27 cellular contexts compared by ENCODE assay signal in the genomic region with DNA sequence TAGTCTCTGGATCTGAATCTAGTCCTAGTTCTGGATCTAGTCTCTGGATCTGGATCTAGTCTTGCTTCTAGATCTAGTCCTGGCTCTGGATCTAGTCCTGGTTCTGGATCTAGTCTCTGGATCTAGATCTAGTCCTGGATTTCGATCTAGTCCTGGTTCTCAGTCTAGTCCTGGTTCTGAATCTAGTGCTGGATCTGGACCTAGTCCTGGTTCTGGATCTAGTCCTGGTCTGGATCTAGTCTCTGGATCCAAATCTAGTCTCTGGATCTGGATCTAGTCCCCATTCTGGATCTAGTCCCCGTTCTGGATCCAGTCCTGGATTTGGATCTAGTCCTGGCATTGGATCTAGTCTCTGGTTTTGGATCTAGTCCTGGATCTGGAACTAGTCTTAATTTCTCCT. TPM values are rescaled to one million over a fixed set of nuclear protein-coding genes. Genes with fewer than 3 reads are reported as not detected.
DNase-seq lines count a peak whose midpoint lies in the region; ATAC-seq, FAIRE-seq and TF ChIP-seq lines count a peak whose summit lies in the region.
"Had no signal": no experiment of that assay in that cellular context is flagged by ENCODE, and none has a peak within 500 bp of the region (broad histone marks: within the 10 kb centered on the region; RNA-seq: fewer than 3 reads in every experiment).

No MANE protein-coding gene starts in this region.

- H3K4me1 Mint-ChIP-seq in natural killer cell = no peaks in the 10 kb centered on the region
- H3K4me1 Mint-ChIP-seq: CD14-positive monocyte; CD4-positive, alpha-beta memory T cell; CD4-positive, CD25-positive, alpha-beta regulatory T cell; CD8-positive, alpha-beta memory T cell had no signal

- H3K27ac ChIP-seq in K562 (ENCODE audit: extremely low read depth, low read depth, low read length) (no peak overlapping the region), H1 (ENCODE audit: low read depth, low read length) (no peak overlapping the region), mesenchymal stem cell (ENCODE audit: low read length, poor library complexity, severe bottlenecking) (no peak overlapping the region)
- H3K27ac ChIP-seq: BLaER1 had no signal

- peak overlapping the region; percentile 31; the same call in 1 of the 2 replicates for H2BK15ac ChIP-seq in H1 (ENCODE audit: low read length)
- peak overlapping the region; percentile 93 for H2BK15ac ChIP-seq in mesenchymal stem cell (ENCODE audit: low read depth, poor library complexity, severe bottlenecking)

- H3K4me3 ChIP-seq in K562 (no peak overlapping the region), H1 (ENCODE audit: extremely low read depth in 1 of 4, insufficient read depth in 2 of 4, low read depth in 3 of 4, low read length in 4 of 4) (no peak overlapping the region), mesenchymal stem cell (ENCODE audit: insufficient read depth in 1 of 2, low read depth in 1 of 2, low read length in 2 of 2) (no peak overlapping the region)
- H3K4me3 ChIP-seq: BLaER1, GM12878 had no signal

- 7% methylated on average over 2 of the region's 2 CpGs for WGBS in K562 (ENCODE audit: insufficient coverage, low coverage, missing lambda C conversion rate)
- 93% methylated on average over 2 of the region's 2 CpGs; no CpG with 5 or more reads in 1 of the 2 experiments for WGBS in H1 (ENCODE audit: extremely low coverage in 1 of 2, insufficient coverage in 1 of 2, insufficient read length in 1 of 2, insufficient replicate concordance in 2 of 2, low coverage in 1 of 2, low lambda C conversion rate in 2 of 2, missing lambda C conversion rate in 1 of 2), 2 experiments
- WGBS in mesenchymal stem cell = 90% methylated on average over 2 of the region's 2 CpGs

- H3K9me1 ChIP-seq in K562 (ENCODE audit: control insufficient read depth, insufficient read depth, low read length) = no peaks in the 10 kb centered on the region

- no peak overlapping the region for H3K56ac ChIP-seq in H1 (replicated peaks; ENCODE audit: insufficient read length, low read depth, low read length)

- POLR2A ChIA-PET in K562 (lab: Yijun Ruan, JAX) = no interaction called here
- POLR2A ChIA-PET in H1 (lab: Charles Lee; ENCODE audit: partially characterized antibody) = no interaction called here

- H3K18ac ChIP-seq in H1 (ENCODE audit: extremely low read depth, low read length) (no peak overlapping the region), mesenchymal stem cell (ENCODE audit: low read depth in 1 of 2, low read length in 2 of 2) (peak overlapping the region; percentile 37 to 75)

- no peak overlapping the region for H3K4me2 ChIP-seq in K562 (ENCODE audit: insufficient read depth, low read length)
- no peak overlapping the region for H3K4me2 ChIP-seq in H1 (ENCODE audit: insufficient read depth in 1 of 2, low read depth in 2 of 2, low read length in 2 of 2)
- no peak overlapping the region for H3K4me2 ChIP-seq in mesenchymal stem cell (ENCODE audit: low read length, poor library complexity, severe bottlenecking)
- H3K4me2 ChIP-seq: BLaER1 had no signal

- H2BK12ac ChIP-seq in H1 (ENCODE audit: low read depth, low read length) (no peak overlapping the region), mesenchymal stem cell (ENCODE audit: low read length in 2 of 2) (peak overlapping the region in 1 of 2 experiments; percentile 20)

- no peaks in the 10 kb centered on the region for H3K79me1 ChIP-seq in H1 (ENCODE audit: low read depth, low read length)
- H3K79me1 ChIP-seq in mesenchymal stem cell (replicated peaks; ENCODE audit: low read length, poor library complexity, severe bottlenecking) = no peaks in the 10 kb centered on the region

- ATAC-seq in K562 = no peak
- ATAC-seq in natural killer cell = no peak
- ATAC-seq: GM12878 had no signal

- TF ChIP-seq POLR2A in K562 (conservative IDR thresholded peaks at IDR 0.05) (no peak), H1 (IDR thresholded peaks at IDR 0.05; ENCODE audit: control extremely low read depth in 1 of 2, low read depth in 2 of 2, low read length in 2 of 2) (no peak)

- TF ChIP-seq RAD21 in K562 (CRISPR knock-in tag; conservative IDR thresholded peaks at IDR 0.05 in 1 of 2, IDR thresholded peaks at IDR 0.05 in 1 of 2) = no peak
- TF ChIP-seq RAD21 in H1 (IDR thresholded peaks at IDR 0.05 in 1 of 2, conservative IDR thresholded peaks at IDR 0.05 in 1 of 2; ENCODE audit: low read depth in 2 of 2, low read length in 2 of 2) = no peak

- H4K8ac ChIP-seq in H1 (ENCODE audit: extremely low read depth, insufficient read depth, low read length) (no peak overlapping the region), mesenchymal stem cell (ENCODE audit: low read length) (no peak overlapping the region)

- no peak overlapping the region for H4K5ac ChIP-seq in H1 (ENCODE audit: insufficient read length, low read depth, low read length)

- H3K4ac ChIP-seq in H1 (replicated peaks; ENCODE audit: insufficient read length, low read depth, low read length) (no peak overlapping the region), mesenchymal stem cell (ENCODE audit: low read depth in 1 of 2, low read length in 2 of 2) (no peak overlapping the region)

- no TSS peak for BruUV-seq in K562 (replicated peaks; lab: Mats Ljungman, UMichigan)

- H3K27ac Mint-ChIP-seq in natural killer cell = no peak overlapping the region
- H3K27ac Mint-ChIP-seq: CD4-positive, alpha-beta memory T cell; CD4-positive, CD25-positive, alpha-beta regulatory T cell; CD8-positive, alpha-beta memory T cell had no signal

- H3K27me3 Mint-ChIP-seq in natural killer cell (ENCODE audit: low read depth in 2 of 2) = peaks cover 0 to 6% of the 10 kb centered on the region in 2 donors

- H3K9me3 ChIP-seq in K562 (replicated peaks; ENCODE audit: control insufficient read depth, insufficient read depth, low read depth, low read length) (no peaks in the 10 kb centered on the region), H1 (ENCODE audit: insufficient read depth in 2 of 2, low read depth in 1 of 2, low read length in 1 of 2) (no peaks in the 10 kb centered on the region), mesenchymal stem cell (ENCODE audit: control insufficient read depth, low read length) (no peaks in the 10 kb centered on the region)
- H3K9me3 ChIP-seq: BLaER1 had no signal

- H2BK5ac ChIP-seq in H1 (ENCODE audit: low read depth, low read length) (no peak overlapping the region), mesenchymal stem cell (ENCODE audit: low read depth, low read length, poor library complexity, severe bottlenecking) (no peak overlapping the region)

- H2AK5ac ChIP-seq in H1 (ENCODE audit: low read depth, low read length) (no peak overlapping the region), mesenchymal stem cell (ENCODE audit: low read length, severe bottlenecking) (no peak overlapping the region)

- H3K27me3 ChIP-seq in K562 (ENCODE audit: control insufficient read depth in 2 of 2, insufficient read depth in 2 of 2, low read length in 2 of 2) (no peaks in the 10 kb centered on the region), H1 (replicated peaks in 1 of 4; ENCODE audit: control insufficient read depth in 3 of 4, extremely low read depth in 1 of 4, insufficient read depth in 3 of 4, low read length in 3 of 4) (peaks cover 0 to 2% (median 0%) of the 10 kb centered on the region in 4 experiments; a peak in 1 of 7 replicates), mesenchymal stem cell (ENCODE audit: control insufficient read depth in 1 of 2, insufficient read depth in 1 of 2, low read length in 2 of 2) (peaks cover 0 to 2% of the 10 kb centered on the region in 2 experiments)
- H3K27me3 ChIP-seq: BE2C, BLaER1 had no signal

- no peaks in the 10 kb centered on the region for H3K36me3 Mint-ChIP-seq in natural killer cell
- H3K36me3 Mint-ChIP-seq: CD14-positive monocyte; CD4-positive, alpha-beta memory T cell; CD4-positive, CD25-positive, alpha-beta regulatory T cell; CD8-positive, alpha-beta memory T cell had no signal

- no peak overlapping the region for H3K4me3 Mint-ChIP-seq in natural killer cell
- H3K4me3 Mint-ChIP-seq: CD14-positive monocyte; CD4-positive, alpha-beta memory T cell; CD4-positive, CD25-positive, alpha-beta regulatory T cell; CD8-positive, alpha-beta memory T cell had no signal

- H2BK120ac ChIP-seq in H1 (replicated peaks; ENCODE audit: low read depth, low read length) (no peak overlapping the region), mesenchymal stem cell (ENCODE audit: low read depth, low read length) (no peak overlapping the region)

- H3K4me1 ChIP-seq in K562 (replicated peaks in 1 of 2; ENCODE audit: control insufficient read depth in 2 of 2, insufficient read depth in 2 of 2, low read length in 2 of 2) (no peaks in the 10 kb centered on the region), H1 (replicated peaks in 1 of 4; ENCODE audit: control insufficient read depth in 3 of 4, insufficient read depth in 4 of 4, low read length in 3 of 4) (no peaks in the 10 kb centered on the region), mesenchymal stem cell (ENCODE audit: control insufficient read depth, insufficient read depth, low read depth, low read length) (no peaks in the 10 kb centered on the region)
- H3K4me1 ChIP-seq: BE2C, BLaER1 had no signal

- H3K36me3 ChIP-seq in K562 (ENCODE audit: control insufficient read depth, insufficient read depth, low read length) (no peaks in the 10 kb centered on the region), H1 (ENCODE audit: control insufficient read depth in 2 of 4, insufficient read depth in 4 of 4, low read length in 3 of 4) (no peaks in the 10 kb centered on the region), mesenchymal stem cell (ENCODE audit: control insufficient read depth in 1 of 2, insufficient read depth in 2 of 2, low read depth in 1 of 2, low read length in 2 of 2) (no peaks in the 10 kb centered on the region)
- H3K36me3 ChIP-seq: BE2C, BLaER1 had no signal

- intact Hi-C loops in K562 (cut with micrococcal nuclease) (no loop called here), natural killer cell (cut with micrococcal nuclease) (no loop called here)

- H4K20me1 ChIP-seq in K562 (replicated peaks; ENCODE audit: control insufficient read depth, insufficient read depth, low read length) = no peaks in the 10 kb centered on the region
- no peaks in the 10 kb centered on the region for H4K20me1 ChIP-seq in H1 (replicated peaks in 1 of 2; ENCODE audit: control insufficient read depth in 1 of 2, insufficient read depth in 2 of 2, low read length in 2 of 2)
- H4K20me1 ChIP-seq: BLaER1 had no signal

- H3K14ac ChIP-seq in H1 (ENCODE audit: insufficient read length) (no peak overlapping the region), mesenchymal stem cell (ENCODE audit: low read length in 2 of 2) (no peak overlapping the region)

- no peaks in the 10 kb centered on the region for H3K23me2 ChIP-seq in H1 (ENCODE audit: low read depth, low read length)

- H2AFZ ChIP-seq in K562 (ENCODE audit: low read depth, low read length) = no peak overlapping the region
- no peak overlapping the region for H2AFZ ChIP-seq in H1 (ENCODE audit: low read length)
- no peak overlapping the region for H2AFZ ChIP-seq in mesenchymal stem cell (ENCODE audit: low read depth, low read length)

- TF ChIP-seq EP300 in K562 (IDR thresholded peaks at IDR 0.05; ENCODE audit: low read length) (no peak), H1 (IDR thresholded peaks at IDR 0.05; ENCODE audit: borderline replicate concordance in 1 of 2, low read depth in 2 of 2, low read length in 2 of 2) (no peak)

- in situ Hi-C loops in K562 (cut with MboI) = no loop called here

- no peak overlapping the region for H3K23ac ChIP-seq in H1 (ENCODE audit: insufficient read length)
- H3K23ac ChIP-seq in mesenchymal stem cell (ENCODE audit: low read length in 2 of 2) = no peak overlapping the region

- no peaks in the 10 kb centered on the region for H3K9me3 Mint-ChIP-seq in natural killer cell
- H3K9me3 Mint-ChIP-seq: CD8-positive, alpha-beta memory T cell had no signal

- TF ChIP-seq CTCF in K562 (IDR thresholded peaks at IDR 0.05 in 2 of 3, conservative IDR thresholded peaks at IDR 0.05 in 1 of 3; ENCODE audit: insufficient read depth in 2 of 3, low read depth in 1 of 3, low read length in 3 of 3) (no peak), H1 (IDR thresholded peaks at IDR 0.05; ENCODE audit: control extremely low read depth in 1 of 3, insufficient read depth in 1 of 3, low read depth in 1 of 3, low read length in 3 of 3) (no peak), natural killer cell (IDR thresholded peaks at IDR 0.05) (no peak)

- no peak for DNase-seq in K562 (ENCODE audit: extremely low read depth in 1 of 4, low spot score in 3 of 4)
- DNase-seq in H1 (ENCODE audit: low read depth in 1 of 2, low spot score in 2 of 2) = no peak
- DNase-seq in mesenchymal stem cell = no peak
- no peak for DNase-seq in inferior parietal cortex (ENCODE audit: extremely low spot score)
- DNase-seq in natural killer cell = no peak
- DNase-seq: 8988T; ACHN; BE2C; C1 segment of cervical spinal cord; CD4-positive, alpha-beta memory T cell; CD4-positive, CD25-positive, alpha-beta regulatory T cell; CD8-positive, alpha-beta memory T cell; COR-L47; DMS 273 treated with DMSO at 0.1 percent for 48 hours; DMS153; DMS53; DMS79; DND-41; EL; GDM1 had no signal

- no peak overlapping the region for H4K91ac ChIP-seq in H1 (replicated peaks; ENCODE audit: insufficient read length, low read length)
- no peak overlapping the region for H4K91ac ChIP-seq in mesenchymal stem cell (ENCODE audit: low read length)

- H3K9ac ChIP-seq in K562 (ENCODE audit: insufficient read depth in 1 of 2, low read depth in 2 of 2, low read length in 2 of 2) (no peak overlapping the region), H1 (replicated peaks in 1 of 4; ENCODE audit: extremely low read depth in 1 of 4, low read depth in 3 of 4, low read length in 3 of 4) (no peak overlapping the region), mesenchymal stem cell (ENCODE audit: low read length) (no peak overlapping the region)
- H3K9ac ChIP-seq: BLaER1 had no signal

- CTCF ChIA-PET in K562 (lab: Yijun Ruan, JAX; ENCODE audit: low intra/inter-chr PET ratio) (no interaction called here), H1 (lab: Charles Lee; ENCODE audit: partially characterized antibody) (interaction anchor here (1.0 kb wide), 1 partner anchor 17 kb away, joined by 3 read pairs; no protein-coding TSS in a partner anchor)

- FAIRE-seq in K562 (lab: Jason Lieb, UNC) (no peak), H1 (lab: Jason Lieb, UNC) (no peak)
- FAIRE-seq: A204.1, GM12878, GM12892, GM18507 had no signal

- H3K79me2 ChIP-seq in K562 (ENCODE audit: control insufficient read depth, insufficient read depth, low read length) = no peaks in the 10 kb centered on the region
- H3K79me2 ChIP-seq in H1 (ENCODE audit: control insufficient read depth in 1 of 2, insufficient read depth in 2 of 2, low read length in 2 of 2) = no peaks in the 10 kb centered on the region

- no peak overlapping the region for H2BK20ac ChIP-seq in H1 (ENCODE audit: low read length)

RNA-seq across cellular contexts. Expression of gene VAT1L, which starts 29.9 kb away (rescaled TPM):
- total RNA-seq in K562 (2011; cell fraction: chromatin; rRNA removed; ENCODE audit: low replicate concordance) = not detected in 2 replicates
- total RNA-seq in K562 (2011; cell fraction: nucleolus; rRNA removed) = not detected in 2 replicates
- not detected in 2 replicates for total RNA-seq in K562 (2011; cell fraction: nucleoplasm; rRNA removed)
- total RNA-seq in K562 (2014; rRNA removed) = not detected in 2 replicates
- total RNA-seq in K562 (2014; rRNA removed; fragmentation: Illumina TruSeq; extraction: Trizol) = not detected in 2 replicates
- total RNA-seq in K562 (2015; rRNA removed; fragmentation: Illumina TruSeq; extraction: Trizol) = not detected in 2 replicates
- 0.20 TPM in 1 of 2 replicates, not detected in the other for total RNA-seq in K562 (2021)
- 0.01 TPM in 1 of 2 replicates, not detected in the other for polyA plus RNA-seq in K562 (2011; rRNA removed)
- 0.01 TPM in 2 replicates for polyA plus RNA-seq in K562 (2011; cell fraction: cytosol; rRNA removed)
- polyA plus RNA-seq in K562 (2011; cell fraction: nucleus; rRNA removed) = not detected in 2 replicates
- polyA plus RNA-seq in K562 (2012) = not detected in 2 replicates
- polyA plus RNA-seq in K562 (2014; fragmentation: Illumina TruSeq; extraction: Trizol) = not detected in 2 replicates
- polyA plus RNA-seq in K562 (2014; fragmentation: Nextera tagmentation; extraction: Ambion mirVana) = not detected
- polyA plus RNA-seq in K562 (2014; rRNA removed) = not detected in 2 replicates
- polyA minus RNA-seq in K562 (2011; rRNA and poly(A)+ RNA removed) = not detected in 2 replicates
- polyA minus RNA-seq in K562 (2011; cell fraction: cytosol; rRNA and poly(A)+ RNA removed) = not detected in 2 replicates
- polyA minus RNA-seq in K562 (2011; cell fraction: nucleus; rRNA and poly(A)+ RNA removed) = not detected in 2 replicates
- total RNA-seq in H1 (2021; fragmentation: NEBNext Ultra II Directional; extraction: Animal tissue kit (Norgen Biotek cat#: 25700)) = 48.2 and 49.6 TPM in 2 replicates
- polyA plus RNA-seq in H1 (2011; rRNA removed) = 29.8 and 46.3 TPM in 2 replicates
- polyA plus RNA-seq in H1 (2011; cell fraction: cytosol; rRNA removed) = 50.4 TPM
- 25.5 TPM for polyA plus RNA-seq in H1 (2011; cell fraction: nucleus; rRNA removed)
- polyA plus RNA-seq in H1 (2012, experiment 1 of 2) = 46.4 to 61.9 TPM (median 49.3 TPM) in 4 replicates
- polyA plus RNA-seq in H1 (2012, experiment 2 of 2) = 8.8 TPM
- 19.2 TPM for polyA plus RNA-seq in H1 (2013, experiment 1 of 2)
- polyA plus RNA-seq in H1 (2013, experiment 2 of 2) = 21.0 TPM
- 63.8 and 72.6 TPM in 2 replicates for polyA minus RNA-seq in H1 (2011; rRNA and poly(A)+ RNA removed)
- 31.2 TPM for polyA minus RNA-seq in H1 (2011; cell fraction: cytosol; rRNA and poly(A)+ RNA removed)
- 26.2 TPM for polyA minus RNA-seq in H1 (2011; cell fraction: nucleus; rRNA and poly(A)+ RNA removed)
- 25.8 TPM for polyA plus RNA-seq in mesenchymal stem cell (2013, experiment 1 of 2)
- 25.4 TPM for polyA plus RNA-seq in mesenchymal stem cell (2013, experiment 2 of 2)
- total RNA-seq in natural killer cell = not detected
- total RNA-seq: CD4-positive, alpha-beta memory T cell; CD4-positive, CD25-positive, alpha-beta regulatory T cell; CD8-positive, alpha-beta memory T cell; G401 had no signal
- polyA plus RNA-seq: CD14-positive monocyte; CD4-positive, alpha-beta memory T cell; CD4-positive, CD25-positive, alpha-beta regulatory T cell; CD8-positive, alpha-beta memory T cell had no signal

RNA-seq across cellular contexts. Expression of gene NUDT7, which starts 36.2 kb away (rescaled TPM):
- 3.2 and 8.9 TPM in 2 replicates for total RNA-seq in K562 (2011; cell fraction: chromatin; rRNA removed; ENCODE audit: low replicate concordance)
- total RNA-seq in K562 (2011; cell fraction: nucleolus; rRNA removed) = 2.6 and 3.5 TPM in 2 replicates
- 4.7 and 9.1 TPM in 2 replicates for total RNA-seq in K562 (2011; cell fraction: nucleoplasm; rRNA removed)
- 4.7 and 5.7 TPM in 2 replicates for total RNA-seq in K562 (2014; rRNA removed)
- total RNA-seq in K562 (2014; rRNA removed; fragmentation: Illumina TruSeq; extraction: Trizol) = 8.8 and 9.3 TPM in 2 replicates
- 7.4 and 8.1 TPM in 2 replicates for total RNA-seq in K562 (2015; rRNA removed; fragmentation: Illumina TruSeq; extraction: Trizol)
- 5.6 and 5.8 TPM in 2 replicates for total RNA-seq in K562 (2021)
- 11.5 and 12.9 TPM in 2 replicates for polyA plus RNA-seq in K562 (2011; rRNA removed)
- polyA plus RNA-seq in K562 (2011; cell fraction: cytosol; rRNA removed) = 6.0 and 8.9 TPM in 2 replicates
- polyA plus RNA-seq in K562 (2011; cell fraction: nucleus; rRNA removed) = 4.7 and 5.7 TPM in 2 replicates
- 7.0 and 11.0 TPM in 2 replicates for polyA plus RNA-seq in K562 (2012)
- 10.9 and 11.5 TPM in 2 replicates for polyA plus RNA-seq in K562 (2014; fragmentation: Illumina TruSeq; extraction: Trizol)
- 10 to 100 TPM; 23.2 to 24.2 TPM for polyA plus RNA-seq in K562 (2014; fragmentation: Nextera tagmentation; extraction: Ambion mirVana)
- 10.5 and 12.4 TPM in 2 replicates for polyA plus RNA-seq in K562 (2014; rRNA removed)
- 6.3 and 7.3 TPM in 2 replicates for polyA minus RNA-seq in K562 (2011; rRNA and poly(A)+ RNA removed)
- polyA minus RNA-seq in K562 (2011; cell fraction: cytosol; rRNA and poly(A)+ RNA removed) = 4.1 TPM in 1 of 2 replicates, not detected in the other
- 2.1 and 2.6 TPM in 2 replicates for polyA minus RNA-seq in K562 (2011; cell fraction: nucleus; rRNA and poly(A)+ RNA removed)
- 8.8 and 9.9 TPM in 2 replicates for total RNA-seq in H1 (2021; fragmentation: NEBNext Ultra II Directional; extraction: Animal tissue kit (Norgen Biotek cat#: 25700))
- 13.7 and 19.7 TPM in 2 replicates for polyA plus RNA-seq in H1 (2011; rRNA removed)
- 21.5 TPM for polyA plus RNA-seq in H1 (2011; cell fraction: cytosol; rRNA removed)
- polyA plus RNA-seq in H1 (2011; cell fraction: nucleus; rRNA removed) = 15.0 TPM
- polyA plus RNA-seq in H1 (2012, experiment 1 of 2) = 9.7 to 12.8 TPM (median 12.6 TPM) in 4 replicates
- polyA plus RNA-seq in H1 (2012, experiment 2 of 2) = 4.0 TPM
- polyA plus RNA-seq in H1 (2013, experiment 1 of 2) = 9.6 TPM
- polyA plus RNA-seq in H1 (2013, experiment 2 of 2) = 10.7 TPM
- 14.2 and 16.1 TPM in 2 replicates for polyA minus RNA-seq in H1 (2011; rRNA and poly(A)+ RNA removed)
- 10.3 TPM for polyA minus RNA-seq in H1 (2011; cell fraction: cytosol; rRNA and poly(A)+ RNA removed)
- polyA minus RNA-seq in H1 (2011; cell fraction: nucleus; rRNA and poly(A)+ RNA removed) = 9.3 TPM
- 9.6 TPM for polyA plus RNA-seq in mesenchymal stem cell (2013, experiment 1 of 2)
- 9.8 TPM for polyA plus RNA-seq in mesenchymal stem cell (2013, experiment 2 of 2)
- total RNA-seq in natural killer cell = 1 to 10 TPM; 1.6 to 4.3 (median 3.3) TPM

Comparison
In these comparisons a context has a peak if more than half of its experiments do, and no peak if none do; other contexts are left out.
1. RNA of gene VAT1L, which starts 29.9 kb away (total RNA-seq): 48.2 to 49.6 TPM in H1; 0.20 TPM in K562 and not detected in natural killer cell; every median in the first group is over 10 times any median in the second.